Comparison of ENCODE assay signal across 28 cellular contexts in genomic region chr21:38908537-38908936, GRCh38.
A peak's percentile ranks its signal among the peaks of the same experiment; 100 is the strongest.
DNase-seq lines count a peak whose midpoint lies in the region; ATAC-seq, FAIRE-seq and TF ChIP-seq lines count a peak whose summit lies in the region.
"Had no signal": no experiment of that assay in that cellular context is flagged by ENCODE, and none has a peak within 500 bp of the region (broad histone marks: within the 10 kb centered on the region; RNA-seq: fewer than 3 reads in every experiment).

No MANE protein-coding gene starts in this region.

- no peaks in the 10 kb centered on the region for H3K9me2 ChIP-seq in hepatocyte (replicated peaks; ENCODE audit: insufficient read depth)

- H2AFZ ChIP-seq in K562 (ENCODE audit: low read depth, low read length) = no peak overlapping the region
- H2AFZ ChIP-seq in hepatocyte = no peak overlapping the region

- 10% methylated on average over 4 of the region's 4 CpGs for WGBS in K562 (ENCODE audit: insufficient coverage, low coverage, missing lambda C conversion rate)
- WGBS in hepatocyte (ENCODE audit: low lambda C conversion rate, missing lambda C conversion rate) = 99% methylated on average over 4 of the region's 4 CpGs
- 47% methylated on average over 4 of the region's 4 CpGs for WGBS in suprapubic skin

- H3K36me3 Mint-ChIP-seq in Caco-2 (ENCODE audit: insufficient read depth, unreplicated experiment) = no peaks in the 10 kb centered on the region
- H3K36me3 Mint-ChIP-seq in activated T-cell treated with anti-CD3 and anti-CD28 coated beads, Interleukin-2, amount 50 U/mL, for 24 hours (ENCODE audit: low read depth) = no peaks in the 10 kb centered on the region
- H3K36me3 Mint-ChIP-seq: activated naive CD8-positive, alpha-beta T cell treated with anti-CD3 and anti-CD28 coated beads for 36 hours; stimulated activated memory B cell treated with anti-CD40 and anti-IgM and Interleukin-4, amounts not matched to agents 10 μg/mL and 1 μg/mL and 100 μg/mL, for 72 hours had no signal

- H3K4me1 ChIP-seq in Caco-2 (peaks cover 24% of the 10 kb centered on the region), K562 (replicated peaks in 1 of 2; ENCODE audit: control insufficient read depth in 2 of 2, insufficient read depth in 2 of 2, low read length in 2 of 2) (peaks cover 10 to 13% of the 10 kb centered on the region in 2 experiments; a peak in 4 of 5 replicates), hepatocyte (ENCODE audit: insufficient read depth) (peaks cover 30% of the 10 kb centered on the region), suprapubic skin (peaks cover 83% of the 10 kb centered on the region)

- no peak for TF ChIP-seq CTCF in Caco-2 (IDR thresholded peaks at IDR 0.05; ENCODE audit: insufficient read depth in 1 of 2, low read depth in 1 of 2, low read length in 1 of 2, severe bottlenecking in 1 of 2, unreplicated experiment in 1 of 2)
- no peak for TF ChIP-seq CTCF in K562 (IDR thresholded peaks at IDR 0.05 in 2 of 3, conservative IDR thresholded peaks at IDR 0.05 in 1 of 3; ENCODE audit: insufficient read depth in 2 of 3, low read depth in 1 of 3, low read length in 3 of 3)
- TF ChIP-seq CTCF in hepatocyte (IDR thresholded peaks at IDR 0.05; ENCODE audit: poor library complexity) = no peak
- TF ChIP-seq CTCF in suprapubic skin (IDR thresholded peaks at IDR 0.05) = no peak

- CTCF ChIA-PET in Caco-2 (lab: Charles Lee) = no interaction called here
- CTCF ChIA-PET in K562 (lab: Yijun Ruan, JAX; ENCODE audit: low intra/inter-chr PET ratio) = no interaction called here

- H3K27ac Mint-ChIP-seq in Caco-2 (ENCODE audit: unreplicated experiment) = peak overlapping the region; percentile 56
- no peak overlapping the region for H3K27ac Mint-ChIP-seq in activated T-cell treated with anti-CD3 and anti-CD28 coated beads, Interleukin-2, amount 50 U/mL, for 24 hours
- H3K27ac Mint-ChIP-seq: activated naive CD8-positive, alpha-beta T cell treated with anti-CD3 and anti-CD28 coated beads for 36 hours; activated T-helper 2 cell treated with anti-CD3 and anti-CD28 coated beads, Interferon-gamma antibody, Interleukin-2, Interleukin-4, amounts not matched to agents 10 μg/mL and 5 μg/mL and 100 μg/mL, durations not matched to agents 14 hours and 24 hours and 36 hours; endodermal cell; nephron progenitor cell; stimulated activated memory B cell treated with anti-CD40 and anti-IgM and Interleukin-4, amounts not matched to agents 10 μg/mL and 1 μg/mL and 100 μg/mL, for 72 hours; T-helper 2 cell treated with Interferon-gamma antibody and Interleukin-4, amounts not matched to agents 5 μg/mL and 100 μg/mL, for 36 hours had no signal

- H3K9ac ChIP-seq in K562 (ENCODE audit: insufficient read depth in 1 of 2, low read depth in 2 of 2, low read length in 2 of 2) = no peak overlapping the region

- H3K9me3 Mint-ChIP-seq in Caco-2 (ENCODE audit: unreplicated experiment) = peaks cover 18% of the 10 kb centered on the region
- H3K9me3 Mint-ChIP-seq in activated T-cell treated with anti-CD3 and anti-CD28 coated beads, Interleukin-2, amount 50 U/mL, for 24 hours = no peaks in the 10 kb centered on the region
- H3K9me3 Mint-ChIP-seq: activated naive CD8-positive, alpha-beta T cell treated with anti-CD3 and anti-CD28 coated beads for 36 hours; endodermal cell; stimulated activated memory B cell treated with anti-CD40 and anti-IgM and Interleukin-4, amounts not matched to agents 10 μg/mL and 1 μg/mL and 100 μg/mL, for 72 hours; T-helper 2 cell treated with Interferon-gamma antibody and Interleukin-4, amounts not matched to agents 5 μg/mL and 100 μg/mL, for 36 hours had no signal

- H4K20me1 ChIP-seq in K562 (replicated peaks; ENCODE audit: control insufficient read depth, insufficient read depth, low read length) (no peaks in the 10 kb centered on the region), hepatocyte (ENCODE audit: insufficient read depth, poor library complexity, severe bottlenecking) (no peaks in the 10 kb centered on the region)

- TF ChIP-seq POLR2A in K562 (conservative IDR thresholded peaks at IDR 0.05) (no peak), suprapubic skin (IDR thresholded peaks at IDR 0.05) (no peak)

- FAIRE-seq in K562 (lab: Jason Lieb, UNC) = no peak
- FAIRE-seq: pancreas, RCC 7860 had no signal

- no peak overlapping the region for H3K4me3 ChIP-seq in Caco-2 (ENCODE audit: low read depth, low read length)
- no peak overlapping the region for H3K4me3 ChIP-seq in K562
- H3K4me3 ChIP-seq in hepatocyte = no peak overlapping the region
- no peak overlapping the region for H3K4me3 ChIP-seq in suprapubic skin
- H3K4me3 ChIP-seq: left lung, pancreas, SK-N-MC, upper lobe of right lung had no signal

- peaks cover 14% of the 10 kb centered on the region for H3K4me1 Mint-ChIP-seq in Caco-2 (ENCODE audit: low read depth, unreplicated experiment)
- peaks cover 9% of the 10 kb centered on the region for H3K4me1 Mint-ChIP-seq in activated T-cell treated with anti-CD3 and anti-CD28 coated beads, Interleukin-2, amount 50 U/mL, for 24 hours (ENCODE audit: low read depth)
- H3K4me1 Mint-ChIP-seq: activated naive CD8-positive, alpha-beta T cell treated with anti-CD3 and anti-CD28 coated beads for 36 hours; stimulated activated memory B cell treated with anti-CD40 and anti-IgM and Interleukin-4, amounts not matched to agents 10 μg/mL and 1 μg/mL and 100 μg/mL, for 72 hours had no signal

- POLR2A ChIA-PET in Caco-2 (lab: Charles Lee) = no interaction called here
- POLR2A ChIA-PET in K562 (lab: Yijun Ruan, JAX) = interaction anchor here (0.9 kb wide), 1 partner anchor 154 kb away, joined by 3 read pairs; no protein-coding TSS in a partner anchor

- no peaks in the 10 kb centered on the region for H3K27me3 Mint-ChIP-seq in Caco-2 (ENCODE audit: insufficient read depth, unreplicated experiment)
- peaks cover 3% of the 10 kb centered on the region for H3K27me3 Mint-ChIP-seq in activated T-cell treated with anti-CD3 and anti-CD28 coated beads, Interleukin-2, amount 50 U/mL, for 24 hours
- H3K27me3 Mint-ChIP-seq: activated naive CD8-positive, alpha-beta T cell treated with anti-CD3 and anti-CD28 coated beads for 36 hours had no signal

- intact Hi-C loops in Caco-2 (cut with micrococcal nuclease; ENCODE audit: unreplicated experiment) = no loop called here
- intact Hi-C loops in K562 (cut with micrococcal nuclease) = no loop called here

- H3K36me3 ChIP-seq in Caco-2 (ENCODE audit: control insufficient read depth, insufficient read depth, low read length) (no peaks in the 10 kb centered on the region), K562 (ENCODE audit: control insufficient read depth, insufficient read depth, low read length) (no peaks in the 10 kb centered on the region), hepatocyte (replicated peaks; ENCODE audit: insufficient read depth, low read depth) (no peaks in the 10 kb centered on the region), suprapubic skin (no peaks in the 10 kb centered on the region)
- H3K36me3 ChIP-seq: left lung, pancreas, upper lobe of right lung, WERI-Rb-1 had no signal

- BruUV-seq in Caco-2 (replicated peaks; lab: Mats Ljungman, UMichigan) = no TSS peak
- no TSS peak for BruUV-seq in K562 (replicated peaks; lab: Mats Ljungman, UMichigan)

- no peaks in the 10 kb centered on the region for H3K27me3 ChIP-seq in Caco-2 (replicated peaks; ENCODE audit: control insufficient read depth, insufficient read depth, low read length)
- H3K27me3 ChIP-seq in K562 (ENCODE audit: control insufficient read depth in 2 of 2, insufficient read depth in 2 of 2, low read length in 2 of 2) = peaks cover 35 to 57% of the 10 kb centered on the region in 2 experiments
- H3K27me3 ChIP-seq in hepatocyte = no peaks in the 10 kb centered on the region
- H3K27me3 ChIP-seq in suprapubic skin = no peaks in the 10 kb centered on the region
- H3K27me3 ChIP-seq: left lung, pancreas, upper lobe of right lung had no signal

- H3K27ac ChIP-seq in K562 (ENCODE audit: extremely low read depth, low read depth, low read length) (no peak overlapping the region), hepatocyte (peak overlapping the region; percentile 86), suprapubic skin (peak overlapping the region; percentile 92)
- H3K27ac ChIP-seq: C4-2B, SK-N-MC, WERI-Rb-1 had no signal

- TF ChIP-seq EP300 in K562 (IDR thresholded peaks at IDR 0.05; ENCODE audit: low read length) (no peak), suprapubic skin (IDR thresholded peaks at IDR 0.05) (no peak)

- ATAC-seq in K562 (no peak), GM19035 (IDR thresholded peaks at IDR 0.05; ENCODE audit: unreplicated experiment) (no peak)
- ATAC-seq: left lung; pancreas; stimulated activated memory B cell treated with anti-CD40 and anti-IgM and Interleukin-4, amounts not matched to agents 10 μg/mL and 1 μg/mL and 100 μg/mL, for 72 hours; upper lobe of right lung had no signal

- H3K4me2 ChIP-seq in K562 (ENCODE audit: insufficient read depth, low read length) = no peak overlapping the region
- no peak overlapping the region for H3K4me2 ChIP-seq in hepatocyte

- no peak for DNase-seq in Caco-2
- DNase-seq in K562 (ENCODE audit: extremely low read depth in 1 of 4, low spot score in 3 of 4) = no peak
- DNase-seq in hepatocyte (ENCODE audit: low spot score) = no peak
- DNase-seq in suprapubic skin (ENCODE audit: low spot score in 2 of 2) = peak in 1 of 2 donors; percentile 61
- no peak for DNase-seq in activated T-cell treated with anti-CD3 and anti-CD28 coated beads, Interleukin-2, amount 50 U/mL, for 24 hours
- no peak for DNase-seq in pons (ENCODE audit: low spot score)
- no peak for DNase-seq in NCI-H2081 (lab: John Stamatoyannopoulos, UW)
- DNase-seq: activated CD4-positive, alpha-beta T cell treated with anti-CD3 and anti-CD28 coated beads, Interleukin-2, amount 50 U/mL, for 1 hour; activated naive CD8-positive, alpha-beta T cell treated with anti-CD3 and anti-CD28 coated beads for 36 hours; EL; endodermal cell; H7; head of caudate nucleus; left lung; NCI-H1417 treated with DMSO at 0.1 percent for 48 hours; NCI-H2171; NCI-H524 treated with DMSO at 0.1 percent for 48 hours; nephron progenitor cell; upper lobe of right lung; WERI-Rb-1 had no signal

- H3K9me3 ChIP-seq in Caco-2 (no peaks in the 10 kb centered on the region), K562 (replicated peaks; ENCODE audit: control insufficient read depth, insufficient read depth, low read depth, low read length) (no peaks in the 10 kb centered on the region), hepatocyte (ENCODE audit: low read depth) (no peaks in the 10 kb centered on the region), suprapubic skin (no peaks in the 10 kb centered on the region)
- H3K9me3 ChIP-seq: left lung, pancreas, upper lobe of right lung had no signal

- H3K79me2 ChIP-seq in K562 (ENCODE audit: control insufficient read depth, insufficient read depth, low read length) = no peaks in the 10 kb centered on the region
- H3K79me2 ChIP-seq in hepatocyte = no peaks in the 10 kb centered on the region

- in situ Hi-C loops in K562 (cut with MboI) = no loop called here

- no peaks in the 10 kb centered on the region for H3K9me1 ChIP-seq in K562 (ENCODE audit: control insufficient read depth, insufficient read depth, low read length)

- no peak overlapping the region for H3K4me3 Mint-ChIP-seq in Caco-2 (ENCODE audit: unreplicated experiment)
- H3K4me3 Mint-ChIP-seq in activated T-cell treated with anti-CD3 and anti-CD28 coated beads, Interleukin-2, amount 50 U/mL, for 24 hours = no peak overlapping the region
- H3K4me3 Mint-ChIP-seq: activated naive CD8-positive, alpha-beta T cell treated with anti-CD3 and anti-CD28 coated beads for 36 hours; endodermal cell; nephron progenitor cell; stimulated activated memory B cell treated with anti-CD40 and anti-IgM and Interleukin-4, amounts not matched to agents 10 μg/mL and 1 μg/mL and 100 μg/mL, for 72 hours; T-helper 2 cell treated with Interferon-gamma antibody and Interleukin-4, amounts not matched to agents 5 μg/mL and 100 μg/mL, for 36 hours had no signal

- no peak for TF ChIP-seq RAD21 in K562 (CRISPR knock-in tag; conservative IDR thresholded peaks at IDR 0.05 in 1 of 2, IDR thresholded peaks at IDR 0.05 in 1 of 2)
